27 cellular contexts compared by ENCODE assay signal in the genomic region with DNA sequence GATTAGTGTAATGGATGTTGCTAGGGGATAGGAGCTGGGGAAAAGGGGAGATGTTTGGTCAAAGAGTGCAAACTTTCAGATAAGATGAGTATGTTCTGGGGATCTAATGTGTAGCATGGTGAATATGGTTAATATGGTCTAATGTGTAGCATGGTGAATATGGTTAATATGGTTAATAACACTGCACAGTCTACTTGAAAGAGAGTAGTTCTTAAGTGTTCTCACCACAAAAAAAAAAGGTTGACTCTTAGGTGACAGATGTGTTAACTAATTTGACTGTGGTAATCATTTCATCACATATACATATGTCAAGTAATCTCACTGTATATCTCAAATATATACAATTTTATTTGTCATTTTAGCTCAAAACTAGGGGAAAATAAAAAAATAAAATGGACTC.
DNase-seq lines count a peak whose midpoint lies in the region; ATAC-seq and TF ChIP-seq lines count a peak whose summit lies in the region.
"Had no signal": no experiment of that assay in that cellular context is flagged by ENCODE, and none has a peak within 500 bp of the region (broad histone marks: within the 10 kb centered on the region; RNA-seq: fewer than 3 reads in every experiment).

No MANE protein-coding gene starts in this region.

- H3K27ac Mint-ChIP-seq in central memory CD8-positive, alpha-beta T cell (ENCODE audit: low read depth): no peak overlapping the region
- no peak overlapping the region for H3K27ac Mint-ChIP-seq in activated naive CD4-positive, alpha-beta T cell treated with anti-CD3 and anti-CD28 coated beads for 36 hours
- H3K27ac Mint-ChIP-seq: activated CD4-positive, alpha-beta memory T cell treated with anti-CD3 and anti-CD28 coated beads, Interleukin-2, amount 10 ng/mL, durations not matched to agents 7 days and 5 days; activated naive CD8-positive, alpha-beta T cell; activated T-helper 17 cell treated with anti-CD3 and anti-CD28 coated beads, Interleukin-2, amount 50 U/mL, for 72 hours had no signal

- H3K27me3 Mint-ChIP-seq in central memory CD8-positive, alpha-beta T cell: no peaks in the 10 kb centered on the region
- H3K27me3 Mint-ChIP-seq in activated naive CD4-positive, alpha-beta T cell treated with anti-CD3 and anti-CD28 coated beads for 36 hours (ENCODE audit: low read depth): no peaks in the 10 kb centered on the region
- H3K27me3 Mint-ChIP-seq: activated CD4-positive, alpha-beta memory T cell treated with anti-CD3 and anti-CD28 coated beads, Interleukin-2, amount 10 ng/mL, durations not matched to agents 7 days and 5 days; activated naive CD8-positive, alpha-beta T cell; activated T-helper 17 cell treated with anti-CD3 and anti-CD28 coated beads, Interleukin-2, amount 50 U/mL, for 72 hours had no signal

- H3K9me3 Mint-ChIP-seq in central memory CD8-positive, alpha-beta T cell: no peaks in the 10 kb centered on the region
- H3K9me3 Mint-ChIP-seq in activated naive CD4-positive, alpha-beta T cell treated with anti-CD3 and anti-CD28 coated beads for 36 hours: no peaks in the 10 kb centered on the region
- H3K9me3 Mint-ChIP-seq: activated CD4-positive, alpha-beta memory T cell treated with anti-CD3 and anti-CD28 coated beads, Interleukin-2, amount 10 ng/mL, durations not matched to agents 7 days and 5 days; activated T-helper 17 cell treated with anti-CD3 and anti-CD28 coated beads, Interleukin-2, amount 50 U/mL, for 72 hours; neural crest cell had no signal

- H3K4me1 Mint-ChIP-seq in central memory CD8-positive, alpha-beta T cell: no peaks in the 10 kb centered on the region
- H3K4me1 Mint-ChIP-seq in activated naive CD4-positive, alpha-beta T cell treated with anti-CD3 and anti-CD28 coated beads for 36 hours (ENCODE audit: low read depth): no peaks in the 10 kb centered on the region
- H3K4me1 Mint-ChIP-seq: activated CD4-positive, alpha-beta memory T cell treated with anti-CD3 and anti-CD28 coated beads, Interleukin-2, amount 10 ng/mL, durations not matched to agents 7 days and 5 days; activated T-helper 17 cell treated with anti-CD3 and anti-CD28 coated beads, Interleukin-2, amount 50 U/mL, for 72 hours; neural crest cell had no signal

- TF ChIP-seq EP300 in transverse colon (IDR thresholded peaks at IDR 0.05; ENCODE audit: low read depth): no peak

- ATAC-seq in GM18511 (IDR thresholded peaks at IDR 0.05; ENCODE audit: unreplicated experiment): peak; percentile 61
- ATAC-seq in GM19463 (IDR thresholded peaks at IDR 0.05; ENCODE audit: unreplicated experiment): peak; percentile 64
- peak; percentile 82 for ATAC-seq in HG02981 (IDR thresholded peaks at IDR 0.05; ENCODE audit: unreplicated experiment)
- ATAC-seq in central memory CD8-positive, alpha-beta T cell (replicated peaks; ENCODE audit: extremely low read depth, poor library complexity, severe bottlenecking): peak; percentile 40
- ATAC-seq: activated T-helper 17 cell treated with anti-CD3 and anti-CD28 coated beads, Interleukin-2, amount 50 U/mL, for 72 hours; gastrocnemius medialis; HepG2; upper lobe of right lung had no signal

- H3K9me3 ChIP-seq in osteoblast (ENCODE audit: low read depth, low read length) (no peaks in the 10 kb centered on the region), transverse colon (no peaks in the 10 kb centered on the region)
- H3K9me3 ChIP-seq: gastrocnemius medialis, right atrium auricular region, upper lobe of right lung had no signal

- intact Hi-C loops in activated naive CD4-positive, alpha-beta T cell treated with anti-CD3 and anti-CD28 coated beads for 36 hours (cut with micrococcal nuclease): no loop called here
- intact Hi-C loops in transverse colon (cut with DNase I; ENCODE audit: low total_unique reads): no loop called here

- H3K36me3 ChIP-seq in osteoblast (ENCODE audit: insufficient read depth, low read length) (no peaks in the 10 kb centered on the region), transverse colon (no peaks in the 10 kb centered on the region)
- H3K36me3 ChIP-seq: gastrocnemius medialis, right atrium auricular region, upper lobe of right lung had no signal

- TF ChIP-seq POLR2A in transverse colon (IDR thresholded peaks at IDR 0.05): no peak

- CTCF ChIA-PET in activated naive CD4-positive, alpha-beta T cell treated with anti-CD3 and anti-CD28 coated beads for 36 hours (lab: Charles Lee): interaction anchor here (0.6 to 1.6 kb wide), 3 partner anchors 17 to 235 kb away, joined by 3 to 4 read pairs (median 3); no protein-coding TSS in a partner anchor

- H3K4me1 ChIP-seq in osteoblast (ENCODE audit: insufficient read depth, low read length) (no peaks in the 10 kb centered on the region), transverse colon (no peaks in the 10 kb centered on the region)
- H3K4me1 ChIP-seq: gastrocnemius medialis, parathyroid adenoma, right atrium auricular region, upper lobe of right lung had no signal

- H3K27me3 ChIP-seq in osteoblast (ENCODE audit: insufficient read depth, low read length): no peaks in the 10 kb centered on the region
- H3K27me3 ChIP-seq in transverse colon: no peaks in the 10 kb centered on the region
- H3K27me3 ChIP-seq: gastrocnemius medialis, right atrium auricular region, upper lobe of right lung had no signal

- H3K27ac ChIP-seq in osteoblast (ENCODE audit: low read depth, low read length) (no peak overlapping the region), transverse colon (no peak overlapping the region)
- H3K27ac ChIP-seq: gastrocnemius medialis, GM23248, parathyroid adenoma, right atrium auricular region, upper lobe of right lung had no signal

- no peak for TF ChIP-seq CTCF in osteoblast (IDR thresholded peaks at IDR 0.05; ENCODE audit: extremely low read depth, low read depth, low read length)
- no peak for TF ChIP-seq CTCF in transverse colon (IDR thresholded peaks at IDR 0.05)

- no peak overlapping the region for H3K4me3 Mint-ChIP-seq in central memory CD8-positive, alpha-beta T cell
- no peak overlapping the region for H3K4me3 Mint-ChIP-seq in activated naive CD4-positive, alpha-beta T cell treated with anti-CD3 and anti-CD28 coated beads for 36 hours
- H3K4me3 Mint-ChIP-seq: activated CD4-positive, alpha-beta memory T cell treated with anti-CD3 and anti-CD28 coated beads, Interleukin-2, amount 10 ng/mL, durations not matched to agents 7 days and 5 days; activated naive CD8-positive, alpha-beta T cell; activated T-helper 17 cell treated with anti-CD3 and anti-CD28 coated beads, Interleukin-2, amount 50 U/mL, for 72 hours; neural crest cell had no signal

- H3K79me2 ChIP-seq in osteoblast (ENCODE audit: insufficient read depth, low read length): no peaks in the 10 kb centered on the region
- H3K79me2 ChIP-seq: parathyroid adenoma had no signal

- H3K4me3 ChIP-seq in osteoblast (ENCODE audit: insufficient read depth, low read length): no peak overlapping the region
- H3K4me3 ChIP-seq in transverse colon: no peak overlapping the region
- H3K4me3 ChIP-seq: gastrocnemius medialis, GM23248, right atrium auricular region, smooth muscle cell, upper lobe of right lung had no signal

- in situ Hi-C loops in transverse colon (cut with MboI; ENCODE audit: low pct_ligation_motif_present in 1 of 4, low pct_unique_long_range_greater_than_20kb in 1 of 4, low sequenced_read_pairs in 3 of 4): no loop called here

- no peak overlapping the region for H3K4me2 ChIP-seq in osteoblast (ENCODE audit: insufficient read depth, low read length)
- H3K4me2 ChIP-seq: smooth muscle cell had no signal

- H4K20me1 ChIP-seq in osteoblast (ENCODE audit: insufficient read depth, low read length): no peaks in the 10 kb centered on the region

- no peak overlapping the region for H2AFZ ChIP-seq in osteoblast (ENCODE audit: low read length)
- H2AFZ ChIP-seq: GM23248, parathyroid adenoma had no signal

- peaks cover 6% of the 10 kb centered on the region for H3K36me3 Mint-ChIP-seq in central memory CD8-positive, alpha-beta T cell (ENCODE audit: insufficient read depth)
- H3K36me3 Mint-ChIP-seq in activated naive CD4-positive, alpha-beta T cell treated with anti-CD3 and anti-CD28 coated beads for 36 hours (ENCODE audit: low read depth): peaks cover 19% of the 10 kb centered on the region

- DNase-seq in central memory CD8-positive, alpha-beta T cell (ENCODE audit: low spot score in 2 of 2): no peak
- DNase-seq in activated naive CD4-positive, alpha-beta T cell treated with anti-CD3 and anti-CD28 coated beads for 36 hours: no peak
- DNase-seq in osteoblast (ENCODE audit: insufficient read length, low spot score, missing footprints) (no peak), transverse colon (no peak)
- no peak for DNase-seq in activated naive CD4-positive, alpha-beta T cell (lab: John Stamatoyannopoulos, UW)
- DNase-seq: activated CD4-positive, alpha-beta memory T cell treated with anti-CD3 and anti-CD28 coated beads, Interleukin-2, amount 10 ng/mL, durations not matched to agents 7 days and 5 days; caudate nucleus; gastrocnemius medialis; GM23248; hippocampal formation; Kasumi-1; NCI-H146; NCI-H446 treated with DMSO at 0.1 percent for 48 hours; OCI-M1; stimulated activated CD4-positive, alpha-beta T cell treated with anti-CD3 and anti-CD28 coated beads, Interleukin-2, amount 100 ng/mL, for 24 hours; T-helper 1 cell; upper lobe of right lung had no signal
